8 cellular contexts compared by ENCODE assay signal in genomic region chr5:35229076-35230042, GRCh38. TPM values are rescaled to one million over a fixed set of nuclear protein-coding genes. Genes with fewer than 3 reads are reported as not detected.
DNase-seq lines count a peak whose midpoint lies in the region; ATAC-seq and TF ChIP-seq lines count a peak whose summit lies in the region.

No MANE protein-coding gene starts in this region.

- no peaks in the 10 kb centered on the region for H3K36me3 Mint-ChIP-seq in CD4-positive, alpha-beta T cell (ENCODE audit: low read depth)
- no peaks in the 10 kb centered on the region for H3K36me3 Mint-ChIP-seq in activated CD4-positive, alpha-beta memory T cell treated with anti-CD3 and anti-CD28 coated beads for 36 hours

- no peak for TF ChIP-seq CTCF in CD4-positive, alpha-beta T cell (IDR thresholded peaks at IDR 0.05)

- peaks cover 0 to 7% (median 0%) of the 10 kb centered on the region in 3 donors for H3K4me1 ChIP-seq in skeletal muscle tissue (ENCODE audit: control insufficient read depth in 3 of 3, insufficient read depth in 3 of 3, low read length in 3 of 3)

- DNase-seq in CD4-positive, alpha-beta T cell, result no peak
- peak; percentile 22 for DNase-seq in activated CD4-positive, alpha-beta memory T cell treated with anti-CD3 and anti-CD28 coated beads for 36 hours
- peak; percentile 54 for DNase-seq in iPS DF 19.7 (ENCODE audit: low read depth, low spot score)
- DNase-seq in COLO829 (ENCODE audit: low spot score), result no peak
- DNase-seq in T-helper 9 cell, result no peak

- POLR2A ChIA-PET in CD4-positive, alpha-beta T cell (lab: Charles Lee), result interaction anchor here (0.7 kb wide), 1 partner anchor 248 kb away, joined by 3 read pairs; no protein-coding TSS in a partner anchor
- POLR2A ChIA-PET in activated CD4-positive, alpha-beta memory T cell treated with anti-CD3 and anti-CD28 coated beads for 36 hours (lab: Charles Lee), result no interaction called here

- no peaks in the 10 kb centered on the region for H3K9me3 Mint-ChIP-seq in CD4-positive, alpha-beta T cell
- H3K9me3 Mint-ChIP-seq in activated CD4-positive, alpha-beta memory T cell treated with anti-CD3 and anti-CD28 coated beads for 36 hours, result no peaks in the 10 kb centered on the region

- H3K4me3 ChIP-seq in skeletal muscle tissue (ENCODE audit: low read length in 3 of 3), result peak overlapping the region; percentile 34 to 52 (median 44)

- no peak overlapping the region for H3K27ac ChIP-seq in CD4-positive, alpha-beta T cell (ENCODE audit: low read depth, low read length)
- H3K27ac ChIP-seq in skeletal muscle tissue (ENCODE audit: low read depth, low read length), result no peak overlapping the region

- peaks cover 91% of the 10 kb centered on the region for H3K27me3 Mint-ChIP-seq in CD4-positive, alpha-beta T cell
- peaks cover 67% of the 10 kb centered on the region for H3K27me3 Mint-ChIP-seq in activated CD4-positive, alpha-beta memory T cell treated with anti-CD3 and anti-CD28 coated beads for 36 hours

- no peaks in the 10 kb centered on the region for H3K36me3 ChIP-seq in skeletal muscle tissue (ENCODE audit: control insufficient read depth in 3 of 3, insufficient read depth in 3 of 3, low read length in 3 of 3)

- peaks cover 17% of the 10 kb centered on the region for H3K4me1 Mint-ChIP-seq in CD4-positive, alpha-beta T cell (ENCODE audit: low read depth)
- peaks cover 12% of the 10 kb centered on the region for H3K4me1 Mint-ChIP-seq in activated CD4-positive, alpha-beta memory T cell treated with anti-CD3 and anti-CD28 coated beads for 36 hours (ENCODE audit: low read depth)

- peaks cover 44% of the 10 kb centered on the region for H3K27me3 ChIP-seq in CD4-positive, alpha-beta T cell (ENCODE audit: control insufficient read depth, insufficient read depth, low read length)
- H3K27me3 ChIP-seq in skeletal muscle tissue (ENCODE audit: control insufficient read depth in 3 of 3, insufficient read depth in 3 of 3, low read length in 3 of 3), result peaks cover 32 to 38% (median 34%) of the 10 kb centered on the region in 3 donors

- ATAC-seq in CD4-positive, alpha-beta T cell (ENCODE audit: poor library complexity), result no peak
- peak; percentile 68 for ATAC-seq in GM19035 (IDR thresholded peaks at IDR 0.05; ENCODE audit: unreplicated experiment)
- peak; percentile 70 for ATAC-seq in HG03354 (IDR thresholded peaks at IDR 0.05; ENCODE audit: poor library complexity, severe bottlenecking, unreplicated experiment)

- no peak overlapping the region for H3K27ac Mint-ChIP-seq in CD4-positive, alpha-beta T cell
- H3K27ac Mint-ChIP-seq in activated CD4-positive, alpha-beta memory T cell treated with anti-CD3 and anti-CD28 coated beads for 36 hours, result no peak overlapping the region

- H3K4me3 Mint-ChIP-seq in CD4-positive, alpha-beta T cell, result peak overlapping the region; percentile 60
- H3K4me3 Mint-ChIP-seq in activated CD4-positive, alpha-beta memory T cell treated with anti-CD3 and anti-CD28 coated beads for 36 hours, result peak overlapping the region; percentile 42

- CTCF ChIA-PET in CD4-positive, alpha-beta T cell (lab: Charles Lee), result no interaction called here
- CTCF ChIA-PET in activated CD4-positive, alpha-beta memory T cell treated with anti-CD3 and anti-CD28 coated beads for 36 hours (lab: Charles Lee), result interaction anchor here (1.3 kb wide), 1 partner anchor 26 kb away, joined by 3 read pairs; no protein-coding TSS in a partner anchor

- no peak overlapping the region for H3K9ac ChIP-seq in skeletal muscle tissue (ENCODE audit: low read depth in 1 of 3, low read length in 3 of 3)

- H3K9me3 ChIP-seq in CD4-positive, alpha-beta T cell (ENCODE audit: control insufficient read depth, low read length), result no peaks in the 10 kb centered on the region
- H3K9me3 ChIP-seq in skeletal muscle tissue (ENCODE audit: control insufficient read depth in 3 of 3, low read length in 3 of 3), result no peaks in the 10 kb centered on the region

- intact Hi-C loops in CD4-positive, alpha-beta T cell (cut with DNase I, micrococcal nuclease), result no loop called here
- intact Hi-C loops in activated CD4-positive, alpha-beta memory T cell treated with anti-CD3 and anti-CD28 coated beads for 36 hours (cut with micrococcal nuclease), result no loop called here

RNA-seq across cellular contexts. Expression of gene PRLR, which starts 0.9 kb away (rescaled TPM):
- total RNA-seq in CD4-positive, alpha-beta T cell, result under 1 TPM in 1 of 2 experiments, not detected in 1; 0.03 TPM
- not detected for total RNA-seq in activated CD4-positive, alpha-beta memory T cell treated with anti-CD3 and anti-CD28 coated beads for 36 hours
- 0.52 TPM for total RNA-seq in skeletal muscle tissue

Comparison
In these comparisons a context has a peak if more than half of its experiments do, and no peak if none do; other contexts are left out.
1. DNase-seq: peak in activated CD4-positive, alpha-beta memory T cell treated with anti-CD3 and anti-CD28 coated beads for 36 hours (single experiment) and iPS DF 19.7 (single experiment); none in CD4-positive, alpha-beta T cell (0 of 10), COLO829 (single experiment) and T-helper 9 cell (single experiment).